In the genomic region with DNA sequence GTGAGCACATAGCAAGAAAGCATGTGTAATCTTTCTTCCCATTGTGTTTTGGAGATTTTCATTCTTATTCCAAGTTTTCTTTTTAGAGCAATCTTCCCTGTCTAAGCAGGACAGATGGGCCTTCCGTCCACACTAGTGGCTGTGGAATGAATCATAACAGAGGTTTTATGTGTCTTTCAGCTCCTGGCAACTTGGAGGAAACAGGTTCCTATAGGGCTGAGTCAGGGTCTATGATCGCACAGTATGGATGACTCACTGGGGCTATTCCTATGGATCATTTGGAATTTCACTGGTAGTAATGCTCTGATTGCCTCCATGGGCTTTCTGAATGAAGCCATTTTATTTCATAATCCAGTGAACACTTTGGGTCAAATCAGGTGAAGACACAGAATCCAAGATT, we compare ENCODE assay signal across 16 cellular contexts. TPM values are rescaled to one million over a fixed set of nuclear protein-coding genes. Genes with fewer than 3 reads are reported as not detected.
DNase-seq lines count a peak whose midpoint lies in the region; ATAC-seq and TF ChIP-seq lines count a peak whose summit lies in the region.
"Had no signal": no experiment of that assay in that cellular context is flagged by ENCODE, and none has a peak within 500 bp of the region (broad histone marks: within the 10 kb centered on the region; RNA-seq: fewer than 3 reads in every experiment).

No MANE protein-coding gene starts in this region.

- DNase-seq in EH (ENCODE audit: low read depth): peak; percentile 81
- peak; percentile 93 for DNase-seq in PC-3
- DNase-seq in dermis blood vessel endothelial cell: peak; percentile 63
- peak; percentile 54 for DNase-seq in non-pigmented ciliary epithelial cell (ENCODE audit: low read depth)
- DNase-seq in ACHN: no peak
- no peak for DNase-seq in HEK293T (ENCODE audit: extremely low spot score)
- DNase-seq: amygdala; CD4-positive, CD25-positive, alpha-beta regulatory T cell; endodermal cell; NCI-H1092; NCI-H69; SIG-M5; stimulated activated naive CD8-positive, alpha-beta T cell treated with anti-CD3 and anti-CD28 coated beads, Interleukin-15, amount 100 ng/mL, for 72 hours had no signal

- ATAC-seq in PC-3 (peak; percentile 100), HG03439 (IDR thresholded peaks at IDR 0.05; ENCODE audit: unreplicated experiment) (no peak), HG03108 (IDR thresholded peaks at IDR 0.05; ENCODE audit: unreplicated experiment) (no peak)
- ATAC-seq: stimulated activated naive CD8-positive, alpha-beta T cell treated with anti-CD3 and anti-CD28 coated beads, Interleukin-15, amount 100 ng/mL, for 72 hours had no signal

- H3F3A ChIP-seq in PC-3 (ENCODE audit: low read length, unreplicated experiment): no peaks in the 10 kb centered on the region

- no peaks in the 10 kb centered on the region for H4K20me1 ChIP-seq in PC-3 (ENCODE audit: low read length)

- H3K4me2 ChIP-seq in PC-3 (ENCODE audit: low read length): peak overlapping the region; percentile 51

- no peaks in the 10 kb centered on the region for H3K9me2 ChIP-seq in PC-3 (replicated peaks; ENCODE audit: low read length)

- CTCF ChIA-PET in PC-3 (lab: Charles Lee): no interaction called here
- CTCF ChIA-PET in HEK293T (lab: Yijun Ruan, JAX): no interaction called here

- no peaks in the 10 kb centered on the region for H3K79me2 ChIP-seq in PC-3 (ENCODE audit: low read length)

- H2AFZ ChIP-seq in PC-3 (ENCODE audit: low read length): peak overlapping the region; percentile 59

- intact Hi-C loops in PC-3 (cut with micrococcal nuclease): no loop called here

- H3K27me3 ChIP-seq in PC-3 (ENCODE audit: low read length): no peaks in the 10 kb centered on the region

- H3K36me3 ChIP-seq in PC-3 (ENCODE audit: low read depth, low read length): no peaks in the 10 kb centered on the region

- BruUV-seq in PC-3 (replicated peaks; lab: Mats Ljungman, UMichigan): no TSS peak

- in situ Hi-C loops in ACHN (cut with HindIII; ENCODE audit: low pct_ligation_motif_present, low pct_unique_long_range_greater_than_20kb, low sequenced_read_pairs): no loop called here

- peaks cover 18% of the 10 kb centered on the region for H3K4me1 ChIP-seq in PC-3 (ENCODE audit: insufficient read depth, low read length)

- no peak overlapping the region for H3K4me3 ChIP-seq in PC-3 (ENCODE audit: low read length)

- no peak for TF ChIP-seq CTCF in PC-3 (conservative IDR thresholded peaks at IDR 0.05; ENCODE audit: low read depth, low read length)

- H3K9ac ChIP-seq in PC-3 (ENCODE audit: low read length): peak overlapping the region; percentile 44; the same call in 1 of the 2 replicates

- H3K27ac ChIP-seq in PC-3 (ENCODE audit: low read length): peak overlapping the region; percentile 83
- H3K27ac ChIP-seq: VCaP had no signal

- POLR2A ChIA-PET in PC-3 (lab: Charles Lee; ENCODE audit: unreplicated experiment) (no interaction called here), HEK293T (lab: Yijun Ruan, JAX) (no interaction called here)

- H3K9me3 ChIP-seq in PC-3 (ENCODE audit: low read length): no peaks in the 10 kb centered on the region

TF ChIP-seq in HEK293T, 16 proteins besides CTCF, POLR2A, EP300 and RAD21:
- TF ChIP-seq L3MBTL2 (conservative IDR thresholded peaks at IDR 0.05) (no peak), SP1 (IDR thresholded peaks at IDR 0.05) (no peak), ZNF384 (IDR thresholded peaks at IDR 0.05) (no peak)

RNA-seq across cellular contexts. Expression of gene CBLL2, which starts 51.8 kb away (rescaled TPM):
- total RNA-seq in PC-3 (2014; rRNA removed) (not detected in 2 replicates), dermis blood vessel endothelial cell (not detected in 2 replicates)
- total RNA-seq: CD4-positive, CD25-positive, alpha-beta regulatory T cell; endodermal cell had no signal

Comparison
In these comparisons a context has a peak if more than half of its experiments do, and no peak if none do; other contexts are left out.
1. DNase-seq: peak in EH (single experiment), PC-3 (single experiment), dermis blood vessel endothelial cell (single experiment) and non-pigmented ciliary epithelial cell (single experiment); none in ACHN (single experiment) and HEK293T (single experiment).